Comparison of ENCODE assay signal across 8 cellular contexts in genomic region chr6:27893059-27893835, GRCh38. TPM values are rescaled to one million over a fixed set of nuclear protein-coding genes. Genes with fewer than 3 reads are reported as not detected.
DNase-seq lines count a peak whose midpoint lies in the region; ATAC-seq and TF ChIP-seq lines count a peak whose summit lies in the region.

No MANE protein-coding gene starts in this region.

- peak; percentile 27 to 71 for TF ChIP-seq POLR2A in uterus (IDR thresholded peaks at IDR 0.05)

- H3K27me3 ChIP-seq in adipocyte (replicated peaks; ENCODE audit: control insufficient read depth, insufficient read depth, low read length) (no peaks in the 10 kb centered on the region), left ventricle myocardium inferior (ENCODE audit: low read depth) (peaks cover 48% of the 10 kb centered on the region), psoas muscle (ENCODE audit: insufficient read depth in 3 of 3, low read length in 2 of 3) (peaks cover 0 to 31% (median 0%) of the 10 kb centered on the region in 3 donors), uterus (peaks cover 22 to 42% of the 10 kb centered on the region in 2 donors)

- peak overlapping the region; percentile 76 for H3K9ac ChIP-seq in adipocyte (ENCODE audit: low read length)

- ATAC-seq in HG02678 (IDR thresholded peaks at IDR 0.05; ENCODE audit: unreplicated experiment) (peak; percentile 55), psoas muscle (peak; percentile 65 to 78 (median 72))

- TF ChIP-seq CTCF in GM12864 (IDR thresholded peaks at IDR 0.05; ENCODE audit: low read depth, low read length, missing control alignments) (no peak), left ventricle myocardium inferior (IDR thresholded peaks at IDR 0.05; ENCODE audit: borderline replicate concordance) (no peak), psoas muscle (IDR thresholded peaks at IDR 0.05) (no peak), uterus (IDR thresholded peaks at IDR 0.05) (no peak)

- H3K36me3 ChIP-seq in adipocyte (ENCODE audit: control insufficient read depth, insufficient read depth, low read length, severe bottlenecking) (no peaks in the 10 kb centered on the region), left ventricle myocardium inferior (no peaks in the 10 kb centered on the region), psoas muscle (ENCODE audit: insufficient read depth in 1 of 2, low read depth in 1 of 2) (no peaks in the 10 kb centered on the region), uterus (no peaks in the 10 kb centered on the region)

- peaks cover 29% of the 10 kb centered on the region for H3K4me1 ChIP-seq in adipocyte (ENCODE audit: control insufficient read depth, insufficient read depth, low read length)
- H3K4me1 ChIP-seq in left ventricle myocardium inferior, result peaks cover 42% of the 10 kb centered on the region
- H3K4me1 ChIP-seq in psoas muscle, result peaks cover 4% of the 10 kb centered on the region
- H3K4me1 ChIP-seq in uterus, result peaks cover 0 to 5% of the 10 kb centered on the region in 2 donors

- intact Hi-C loops in left ventricle myocardium inferior (cut with micrococcal nuclease), result loop anchor here (5.0 to 10.0 kb wide), 2 partner anchors 376 to 708 kb away; no protein-coding TSS in a partner anchor
- intact Hi-C loops in psoas muscle (cut with DNase I), result loop anchor here (2.0 to 10.0 kb wide), 4 partner anchors 141 to 766 kb away; partner anchors contain the start of gene ZNF184 (in 1 of the 2)
- intact Hi-C loops in uterus (cut with DNase I; ENCODE audit: low total_unique reads), result loop anchor here (10.0 kb wide), 1 partner anchor 118 kb away; no protein-coding TSS in a partner anchor

- 0 to 1% (median 0%) methylated on average over 41 of the region's 41 CpGs for WGBS in psoas muscle, 3 donors

- DNase-seq in GM12864 (ENCODE audit: low read depth), result peak; percentile 99
- DNase-seq in NCI-H128 (lab: John Stamatoyannopoulos, UW; ENCODE audit: unreplicated experiment), result peak; percentile 86
- peak; percentile 99 for DNase-seq in SKM-1 treated with dmso at 0.1 percent for 144 hours (lab: John Stamatoyannopoulos, UW; ENCODE audit: unreplicated experiment)
- peak; percentile 96 for DNase-seq in adipocyte (ENCODE audit: low read depth)
- peak; percentile 66 for DNase-seq in left ventricle myocardium inferior
- peak; percentile 66 to 80 for DNase-seq in psoas muscle
- peak; percentile 28 to 42 for DNase-seq in uterus

- no peaks in the 10 kb centered on the region for H3K9me3 ChIP-seq in adipocyte (ENCODE audit: control insufficient read depth, low read length)
- no peaks in the 10 kb centered on the region for H3K9me3 ChIP-seq in left ventricle myocardium inferior (replicated peaks)
- no peaks in the 10 kb centered on the region for H3K9me3 ChIP-seq in psoas muscle
- H3K9me3 ChIP-seq in uterus, result no peaks in the 10 kb centered on the region

- peak overlapping the region; percentile 79 for H3K4me3 ChIP-seq in GM12864 (ENCODE audit: low read depth, low read length)
- peak overlapping the region; percentile 88 for H3K4me3 ChIP-seq in adipocyte (ENCODE audit: low read length)
- peak overlapping the region; percentile 83 for H3K4me3 ChIP-seq in left ventricle myocardium inferior
- peak overlapping the region; percentile 77 for H3K4me3 ChIP-seq in psoas muscle
- H3K4me3 ChIP-seq in uterus, result peak overlapping the region; percentile 67 to 68

- peak overlapping the region; percentile 57 for H3K27ac ChIP-seq in left ventricle myocardium inferior (replicated peaks)
- H3K27ac ChIP-seq in psoas muscle, result peak overlapping the region; percentile 37
- peak overlapping the region in 1 of 2 donors; percentile 93 for H3K27ac ChIP-seq in uterus

RNA-seq across cellular contexts. Expression of gene OR2B2, which starts 18.9 kb away (rescaled TPM):
- total RNA-seq in left ventricle myocardium inferior, result not detected
- not detected for total RNA-seq in psoas muscle
- polyA plus RNA-seq in psoas muscle, result not detected
- not detected for total RNA-seq in uterus

Comparison
In these comparisons a context has a peak if more than half of its experiments do, and no peak if none do; other contexts are left out.
1. DNase-seq: peak in every context shown above with its lines; median percentile 99 in GM12864; 99 in SKM-1 treated with dmso at 0.1 percent for 144 hours; 96 in adipocyte; 86 in NCI-H128; 73 in psoas muscle; 66 in left ventricle myocardium inferior; 35 in uterus.